2 cellular contexts compared by ENCODE assay signal in genomic region chr16:84232060-84232459, GRCh38.
TF ChIP-seq lines count a peak whose summit lies in the region.

No MANE protein-coding gene starts in this region.

TF ChIP-seq in HEK293, 187 proteins besides CTCF, POLR2A, EP300 and RAD21:
- TF ChIP-seq ZNF214 (tag by site-specific recombination; IDR thresholded peaks at IDR 0.05; ENCODE audit: borderline replicate concordance) = no peak
- no peak for TF ChIP-seq ZNF624 (tag by site-specific recombination; IDR thresholded peaks at IDR 0.05)
- no peak for TF ChIP-seq ZNF596 (tag by site-specific recombination; IDR thresholded peaks at IDR 0.05)
- no peak for TF ChIP-seq SETDB1 (IDR thresholded peaks at IDR 0.05; ENCODE audit: insufficient read length, low read length)
- peak; percentile 78 for TF ChIP-seq ZNF146 (tag by site-specific recombination; IDR thresholded peaks at IDR 0.05)
- TF ChIP-seq ZNF48 (tag by site-specific recombination; IDR thresholded peaks at IDR 0.05) = no peak
- no peak for TF ChIP-seq ZBTB17 (tag by site-specific recombination; IDR thresholded peaks at IDR 0.05)
- TF ChIP-seq ZNF24 (tag by site-specific recombination; IDR thresholded peaks at IDR 0.05) = no peak

TF ChIP-seq in K562, 482 proteins besides CTCF, POLR2A, EP300 and RAD21:
- no peak for TF ChIP-seq KAT8 (IDR thresholded peaks at IDR 0.05; ENCODE audit: low read depth)
- no peak for TF ChIP-seq EWSR1 (IDR thresholded peaks at IDR 0.05; ENCODE audit: borderline replicate concordance, low read depth, partially characterized antibody)
- TF ChIP-seq ZNF146 (CRISPR knock-in tag; IDR thresholded peaks at IDR 0.05; ENCODE audit: unreplicated experiment) = peak; percentile 64
